Comparison of ENCODE assay signal across 8 cellular contexts in the genomic region with DNA sequence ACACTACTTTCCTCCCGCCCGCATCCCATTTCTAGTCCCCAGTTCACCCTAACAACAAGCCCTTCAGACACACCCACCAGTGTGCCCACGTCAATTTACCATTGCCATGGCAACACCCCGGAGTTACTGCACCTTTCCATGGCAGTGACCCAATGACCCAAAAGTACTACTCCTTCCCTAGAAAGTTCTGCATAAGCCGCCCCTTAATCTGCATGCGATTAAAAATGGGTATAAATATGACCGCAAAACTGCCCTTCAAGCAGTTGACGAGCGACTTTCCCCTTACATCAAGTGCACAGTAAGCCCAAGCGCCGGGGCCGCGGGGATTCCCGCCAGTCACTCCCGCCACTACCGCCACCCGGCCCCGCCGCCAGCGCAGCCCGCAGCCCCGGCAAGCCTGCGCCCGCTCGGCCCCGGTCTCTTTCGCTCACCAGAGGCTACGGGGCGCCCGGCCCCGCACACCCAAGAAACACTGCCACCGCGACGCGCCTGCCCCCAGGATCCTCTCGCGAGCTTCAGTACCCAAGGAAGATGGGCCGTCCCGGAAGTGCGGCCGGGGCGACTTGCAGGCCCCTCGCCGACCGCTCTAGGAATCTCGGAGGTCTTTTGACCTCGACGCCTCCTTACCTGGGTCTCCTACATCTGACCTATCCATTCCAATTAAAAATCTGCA. TPM values are rescaled to one million over a fixed set of nuclear protein-coding genes. Genes with fewer than 3 reads are reported as not detected.
DNase-seq lines count a peak whose midpoint lies in the region; ATAC-seq and TF ChIP-seq lines count a peak whose summit lies in the region.

No MANE protein-coding gene starts in this region.

- peaks cover 31 to 37% of the 10 kb centered on the region in 2 donors for H3K9me3 Mint-ChIP-seq in activated T-cell treated with anti-CD3 and anti-CD28 coated beads, Interleukin-2, amount 50 U/mL, for 72 hours
- H3K9me3 Mint-ChIP-seq in naive thymus-derived CD4-positive, alpha-beta T cell: peaks cover 21 to 91% (median 54%) of the 10 kb centered on the region in 11 donors
- H3K9me3 Mint-ChIP-seq in stimulated activated memory B cell treated with anti-CD40 and anti-IgM and Interleukin-4, amounts not matched to agents 10 μg/mL and 1 μg/mL and 100 μg/mL, for 72 hours: peaks cover 26% of the 10 kb centered on the region

- POLR2A ChIA-PET in GM10248 (lab: Yijun Ruan, JAX): no interaction called here
- POLR2A ChIA-PET in naive thymus-derived CD4-positive, alpha-beta T cell (lab: Charles Lee): no interaction called here

- peak overlapping the region; percentile 26 for H3K27ac ChIP-seq in naive thymus-derived CD4-positive, alpha-beta T cell (ENCODE audit: low read depth, low read length)

- H3K4me1 ChIP-seq in naive thymus-derived CD4-positive, alpha-beta T cell (ENCODE audit: control insufficient read depth in 2 of 2, insufficient read depth in 2 of 2, low read length in 2 of 2): no peaks in the 10 kb centered on the region

- peaks cover 7% of the 10 kb centered on the region for H3K27me3 Mint-ChIP-seq in activated T-cell treated with anti-CD3 and anti-CD28 coated beads, Interleukin-2, amount 50 U/mL, for 72 hours (ENCODE audit: low read depth)
- H3K27me3 Mint-ChIP-seq in naive thymus-derived CD4-positive, alpha-beta T cell: peaks cover 12 to 47% (median 28%) of the 10 kb centered on the region in 5 donors
- peaks cover 40% of the 10 kb centered on the region for H3K27me3 Mint-ChIP-seq in stimulated activated memory B cell treated with anti-CD40 and anti-IgM and Interleukin-4, amounts not matched to agents 10 μg/mL and 1 μg/mL and 100 μg/mL, for 72 hours

- intact Hi-C loops in naive thymus-derived CD4-positive, alpha-beta T cell (cut with micrococcal nuclease): loop anchor here in 1 of 2 donors (1.0 kb wide), 2 partner anchors 44 to 60 kb away; a partner anchor contains a TSS

- peaks cover 13% of the 10 kb centered on the region for H3K4me1 Mint-ChIP-seq in activated T-cell treated with anti-CD3 and anti-CD28 coated beads, Interleukin-2, amount 50 U/mL, for 72 hours (ENCODE audit: low read depth)
- peaks cover 7 to 22% (median 17%) of the 10 kb centered on the region in 7 donors for H3K4me1 Mint-ChIP-seq in naive thymus-derived CD4-positive, alpha-beta T cell
- H3K4me1 Mint-ChIP-seq in stimulated activated memory B cell treated with anti-CD40 and anti-IgM and Interleukin-4, amounts not matched to agents 10 μg/mL and 1 μg/mL and 100 μg/mL, for 72 hours: peaks cover 16% of the 10 kb centered on the region

- H3K4me3 Mint-ChIP-seq in activated T-cell treated with anti-CD3 and anti-CD28 coated beads, Interleukin-2, amount 50 U/mL, for 72 hours: peak overlapping the region; percentile 87 to 88
- peak overlapping the region; percentile 76 to 94 (median 86) for H3K4me3 Mint-ChIP-seq in naive thymus-derived CD4-positive, alpha-beta T cell
- peak overlapping the region; percentile 91 for H3K4me3 Mint-ChIP-seq in stimulated activated memory B cell treated with anti-CD40 and anti-IgM and Interleukin-4, amounts not matched to agents 10 μg/mL and 1 μg/mL and 100 μg/mL, for 72 hours

- H3K36me3 Mint-ChIP-seq in activated T-cell treated with anti-CD3 and anti-CD28 coated beads, Interleukin-2, amount 50 U/mL, for 72 hours (ENCODE audit: insufficient read depth in 2 of 2): peaks cover 37 to 57% of the 10 kb centered on the region in 2 donors
- H3K36me3 Mint-ChIP-seq in naive thymus-derived CD4-positive, alpha-beta T cell: peaks cover 23 to 69% (median 57%) of the 10 kb centered on the region in 5 donors
- H3K36me3 Mint-ChIP-seq in stimulated activated memory B cell treated with anti-CD40 and anti-IgM and Interleukin-4, amounts not matched to agents 10 μg/mL and 1 μg/mL and 100 μg/mL, for 72 hours: peaks cover 53% of the 10 kb centered on the region

- peaks cover 0 to 32% (median 0%) of the 10 kb centered on the region in 3 experiments for H3K9me3 ChIP-seq in naive thymus-derived CD4-positive, alpha-beta T cell (ENCODE audit: control insufficient read depth in 2 of 3, low read length in 3 of 3)

- peak; percentile 79 for DNase-seq in GM10248 (ENCODE audit: extremely low spot score)
- DNase-seq in NCI-H748 treated with DMSO at 0.1 percent for 48 hours (lab: John Stamatoyannopoulos, UW): peak; percentile 24
- DNase-seq in activated T-cell treated with anti-CD3 and anti-CD28 coated beads, Interleukin-2, amount 50 U/mL, for 72 hours: peak; percentile 73 to 76
- DNase-seq in fibroblast of peridontal ligament (ENCODE audit: extremely low read depth): peak; percentile 87
- peak; percentile 7 to 56 (median 31) for DNase-seq in naive thymus-derived CD4-positive, alpha-beta T cell
- DNase-seq in SIG-M5 treated with dmso at 0.1 percent for 504 hours (lab: John Stamatoyannopoulos, UW; ENCODE audit: unreplicated experiment): no peak

- ATAC-seq in HG02852 (IDR thresholded peaks at IDR 0.05; ENCODE audit: unreplicated experiment): peak; percentile 92
- ATAC-seq in activated T-cell treated with anti-CD3 and anti-CD28 coated beads, Interleukin-2, amount 50 U/mL, for 72 hours (replicated peaks in 1 of 2): peak; percentile 90 to 95
- ATAC-seq in naive thymus-derived CD4-positive, alpha-beta T cell: peak; percentile 79
- peak; percentile 95 for ATAC-seq in stimulated activated memory B cell treated with anti-CD40 and anti-IgM and Interleukin-4, amounts not matched to agents 10 μg/mL and 1 μg/mL and 100 μg/mL, for 72 hours

- H3K4me3 ChIP-seq in naive thymus-derived CD4-positive, alpha-beta T cell (ENCODE audit: low read length): peak overlapping the region; percentile 25

- H3K27ac Mint-ChIP-seq in activated T-cell treated with anti-CD3 and anti-CD28 coated beads, Interleukin-2, amount 50 U/mL, for 72 hours: peak overlapping the region; percentile 76
- H3K27ac Mint-ChIP-seq in naive thymus-derived CD4-positive, alpha-beta T cell: peak overlapping the region in 8 of 9 donors; percentile 3 to 92 (median 62)
- H3K27ac Mint-ChIP-seq in stimulated activated memory B cell treated with anti-CD40 and anti-IgM and Interleukin-4, amounts not matched to agents 10 μg/mL and 1 μg/mL and 100 μg/mL, for 72 hours: peak overlapping the region; percentile 83

- CTCF ChIA-PET in GM10248 (lab: Yijun Ruan, JAX): interaction anchor here (1.6 kb wide), 1 partner anchor 10 kb away, joined by 4 read pairs; no protein-coding TSS in a partner anchor
- CTCF ChIA-PET in naive thymus-derived CD4-positive, alpha-beta T cell (lab: Charles Lee): no interaction called here

- H3K36me3 ChIP-seq in naive thymus-derived CD4-positive, alpha-beta T cell (ENCODE audit: control insufficient read depth in 2 of 3, insufficient read depth in 3 of 3, low read length in 3 of 3): peaks cover 0 to 6% (median 0%) of the 10 kb centered on the region in 3 experiments

- H3K27me3 ChIP-seq in naive thymus-derived CD4-positive, alpha-beta T cell (ENCODE audit: control insufficient read depth in 2 of 2, insufficient read depth in 2 of 2, low read length in 2 of 2): no peaks in the 10 kb centered on the region

- TF ChIP-seq CTCF in GM10248 (IDR thresholded peaks at IDR 0.05; ENCODE audit: control extremely low read depth, extremely low read depth, low read depth, missing control alignments): no peak

RNA-seq across cellular contexts. Expression of a gene that starts 27.2 kb away (rescaled TPM):
- total RNA-seq in activated T-cell treated with anti-CD3 and anti-CD28 coated beads, Interleukin-2, amount 50 U/mL, for 72 hours: 1 to 10 TPM in 1 of 2 donors, under 1 TPM in 1; 1.00 to 2.3 TPM
- total RNA-seq in naive thymus-derived CD4-positive, alpha-beta T cell: 1 to 10 TPM; 1.1 to 6.1 (median 4.1) TPM
- 1 to 10 TPM; 5.0 to 5.9 TPM for polyA plus RNA-seq in naive thymus-derived CD4-positive, alpha-beta T cell

RNA-seq across cellular contexts. Expression of a gene that starts 36.7 kb away (rescaled TPM):
- total RNA-seq in activated T-cell treated with anti-CD3 and anti-CD28 coated beads, Interleukin-2, amount 50 U/mL, for 72 hours: 1 to 10 TPM; 4.9 to 8.3 TPM
- 1 to 10 TPM; 1.3 to 3.2 (median 2.0) TPM for total RNA-seq in naive thymus-derived CD4-positive, alpha-beta T cell
- 1 to 10 TPM in 1 of 2 donors, under 1 TPM in 1; 0.14 to 1.1 TPM for polyA plus RNA-seq in naive thymus-derived CD4-positive, alpha-beta T cell

RNA-seq across cellular contexts. Expression of a gene that starts 44.2 kb away (rescaled TPM):
- 1 to 10 TPM; 3.6 to 6.2 TPM for total RNA-seq in activated T-cell treated with anti-CD3 and anti-CD28 coated beads, Interleukin-2, amount 50 U/mL, for 72 hours
- total RNA-seq in naive thymus-derived CD4-positive, alpha-beta T cell: 1 to 10 TPM; 1.1 to 5.3 (median 2.6) TPM
- 1 to 10 TPM; 1.6 to 2.2 TPM for polyA plus RNA-seq in naive thymus-derived CD4-positive, alpha-beta T cell
